In the genomic region with DNA sequence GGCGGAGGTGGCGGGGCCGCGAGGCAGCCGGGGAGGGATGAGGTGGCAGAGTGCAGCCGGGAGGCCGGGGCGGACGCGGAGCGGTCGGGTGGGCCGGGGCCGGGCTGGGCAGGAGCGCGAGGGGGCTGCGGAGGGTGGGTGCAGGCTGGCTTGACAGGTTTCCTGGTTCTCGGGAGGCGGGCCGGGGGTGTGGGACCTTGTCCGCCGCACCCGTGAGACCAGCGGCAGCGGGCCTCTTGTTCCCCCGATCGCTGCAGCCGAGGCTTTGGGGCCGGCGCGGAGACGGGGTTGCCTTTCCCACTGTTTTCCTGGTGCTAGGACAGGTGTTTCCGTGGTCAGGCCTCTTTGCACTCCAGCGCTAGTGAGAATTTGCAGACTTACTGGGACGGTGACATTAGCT, we compare ENCODE assay signal across 8 cellular contexts. TPM values are rescaled to one million over a fixed set of nuclear protein-coding genes. Genes with fewer than 3 reads are reported as not detected.
A peak's percentile ranks its signal among the peaks of the same experiment; 100 is the strongest.
DNase-seq lines count a peak whose midpoint lies in the region; ATAC-seq and TF ChIP-seq lines count a peak whose summit lies in the region.
"Not testable (repeated sequence)": the region's sequence is repeated elsewhere in the genome, so short reads cannot be mapped to it uniquely, and the experiment has no call there.

No MANE protein-coding gene starts in this region.

- H3K4me1 ChIP-seq in MM.1S (ENCODE audit: low read length), result not testable (repeated sequence)
- peaks cover 0 to 31% (median 15%) of the 10 kb centered on the region in 9 donors for H3K4me1 ChIP-seq in heart right ventricle
- H3K4me1 ChIP-seq in neutrophil (ENCODE audit: control insufficient read depth in 1 of 2, insufficient read depth in 1 of 2, low read depth in 1 of 2, low read length in 1 of 2), result peaks cover 34 to 36% of the 10 kb centered on the region in 2 experiments
- peaks cover 4 to 11% of the 10 kb centered on the region in 2 donors for H3K4me1 ChIP-seq in thoracic aorta (ENCODE audit: control insufficient read depth in 1 of 2, low read depth in 2 of 2)

- DNase-seq in GM03348 (ENCODE audit: low spot score), result peak; percentile 17
- DNase-seq in MM.1S; astrocyte of the cerebellum (ENCODE audit: low read depth); thoracic aorta (ENCODE audit: low spot score): not testable (repeated sequence)
- peak in 2 of 3 donors; percentile 20 to 23 for DNase-seq in T-helper 17 cell
- peak; percentile 24 to 34 for DNase-seq in heart right ventricle

- peak overlapping the region; percentile 53 for H3K27ac Mint-ChIP-seq in T-helper 17 cell

- H3K4me3 Mint-ChIP-seq in T-helper 17 cell, result peak overlapping the region; percentile 85

- H4K20me1 ChIP-seq in MM.1S (ENCODE audit: insufficient read depth, low read length), result not testable (repeated sequence)

- H3K9me3 ChIP-seq in MM.1S (replicated peaks; ENCODE audit: insufficient read depth, low read length); T-helper 17 cell (ENCODE audit: control insufficient read depth, low read length, poor library complexity, severe bottlenecking); heart right ventricle; neutrophil; thoracic aorta: not testable (repeated sequence)

- H2AFZ ChIP-seq in MM.1S (ENCODE audit: low read length), result not testable (repeated sequence)

- not testable (repeated sequence) for TF ChIP-seq CTCF in MM.1S (IDR thresholded peaks at IDR 0.05; ENCODE audit: low read length); astrocyte of the cerebellum (IDR thresholded peaks at IDR 0.05; ENCODE audit: low read depth, low read length, missing control alignments); heart right ventricle (IDR thresholded peaks at IDR 0.05); neutrophil (IDR thresholded peaks at IDR 0.05); thoracic aorta (IDR thresholded peaks at IDR 0.05)

- peaks cover 10% of the 10 kb centered on the region for H3K4me1 Mint-ChIP-seq in T-helper 17 cell

- H3K27ac ChIP-seq in MM.1S (ENCODE audit: low read length) (peak overlapping the region; percentile 45; the same call in 1 of the 2 replicates), heart right ventricle (peak overlapping the region in 9 of 10 donors; percentile 74 to 90 (median 89)), neutrophil (peak overlapping the region; percentile 90), thoracic aorta (peak overlapping the region in 1 of 2 donors; percentile 41)

- H3K4me3 ChIP-seq in MM.1S (ENCODE audit: low read length) (peak overlapping the region; percentile 77), astrocyte of the cerebellum (ENCODE audit: low read depth, low read length) (peak overlapping the region; percentile 65), heart right ventricle (peak overlapping the region; percentile 50 to 92 (median 68)), neutrophil (ENCODE audit: low read depth in 1 of 2, low read length in 1 of 2) (peak overlapping the region; percentile 56 to 82), thoracic aorta (peak overlapping the region; percentile 86)

- peaks cover 26% of the 10 kb centered on the region for H3K79me2 ChIP-seq in MM.1S (ENCODE audit: low read length)

- H3K27me3 ChIP-seq in MM.1S (replicated peaks; ENCODE audit: insufficient read depth, low read length); heart right ventricle; neutrophil; thoracic aorta (replicated peaks; ENCODE audit: insufficient read depth): not testable (repeated sequence)

- not testable (repeated sequence) for H3K9me2 ChIP-seq in MM.1S (replicated peaks; ENCODE audit: insufficient read depth, low read length)

- in situ Hi-C loops in astrocyte of the cerebellum (cut with HindIII; ENCODE audit: low sequenced_read_pairs), result not testable (repeated sequence)

- intact Hi-C loops in heart right ventricle (cut with DNase I), result not testable (repeated sequence)

- WGBS in heart right ventricle, 2 donors, result 0 to 1% methylated on average over 25 to 31 of the region's 35 CpGs

- H3K27me3 Mint-ChIP-seq in T-helper 17 cell, result not testable (repeated sequence)

- peak overlapping the region; percentile 62; the same call in 1 of the 2 replicates for H3K9ac ChIP-seq in MM.1S (ENCODE audit: low read length)

- ATAC-seq in HG02588 (IDR thresholded peaks at IDR 0.05; ENCODE audit: unreplicated experiment) (peak; percentile 19), heart right ventricle (peak in 4 of 8 donors; percentile 2 to 26 (median 17))
- ATAC-seq in T-helper 17 cell; thoracic aorta (ENCODE audit: insufficient number of reproducible peaks, low FRiP score, low read depth): not testable (repeated sequence)

- not testable (repeated sequence) for H3K36me3 Mint-ChIP-seq in T-helper 17 cell (ENCODE audit: low read depth)

- H3K36me3 ChIP-seq in MM.1S (replicated peaks; ENCODE audit: insufficient read depth, low read length); heart right ventricle; neutrophil; thoracic aorta: not testable (repeated sequence)

- peaks cover 11% of the 10 kb centered on the region for H3F3A ChIP-seq in MM.1S (ENCODE audit: insufficient read depth, low read length)

- peak overlapping the region; percentile 66 for H3K4me2 ChIP-seq in MM.1S (ENCODE audit: low read depth, low read length)

RNA-seq across cellular contexts. Expression of gene ERV3-1, which starts 32.3 kb away (rescaled TPM):
- 10 to 100 TPM; 15.2 to 21.8 TPM for total RNA-seq in T-helper 17 cell
- total RNA-seq in heart right ventricle, result 1 to 10 TPM; 4.6 to 9.3 (median 6.7) TPM
- 1 to 10 TPM; 2.0 to 3.0 TPM for polyA plus RNA-seq in heart right ventricle
- 10 to 100 TPM; 21.8 to 28.6 TPM for total RNA-seq in thoracic aorta

RNA-seq across cellular contexts. Expression of gene ZNF117, which starts 47.9 kb away (rescaled TPM):
- total RNA-seq in T-helper 17 cell (1 to 10 TPM; 1.4 to 4.4 TPM), heart right ventricle (1 to 10 TPM; 2.1 to 4.6 (median 3.1) TPM), thoracic aorta (10 to 100 TPM in 1 of 2 donors, 1 to 10 TPM in 1; 9.2 to 16.9 TPM)
- 1 to 10 TPM; 1.8 to 8.3 TPM for polyA plus RNA-seq in heart right ventricle
